In genomic region chr3:101928890-101929289, GRCh38 we compare ENCODE assay signal across 15 cellular contexts.
DNase-seq lines count a peak whose midpoint lies in the region; ATAC-seq, FAIRE-seq and TF ChIP-seq lines count a peak whose summit lies in the region.
"Had no signal": no experiment of that assay in that cellular context is flagged by ENCODE, and none has a peak within 500 bp of the region (broad histone marks: within the 10 kb centered on the region; RNA-seq: fewer than 3 reads in every experiment).

No MANE protein-coding gene starts in this region.

- dilution Hi-C loops in IMR-90 (cut with HindIII; ENCODE audit: low sequenced_read_pairs, unreplicated experiment) = no loop called here

- FAIRE-seq in GM12878 (lab: Jason Lieb, UNC) = no peak

- peak overlapping the region; percentile 31 for H3K4ac ChIP-seq in IMR-90 (ENCODE audit: low read depth, low read length)

- H3K79me2 ChIP-seq in ACC112 (ENCODE audit: control insufficient read depth, insufficient read depth, low read length, unreplicated experiment) (no peaks in the 10 kb centered on the region), GM12878 (ENCODE audit: control insufficient read depth, insufficient read depth, low read length) (no peaks in the 10 kb centered on the region)

- peak overlapping the region; percentile 39; the same call in 1 of the 2 replicates for H2BK120ac ChIP-seq in IMR-90 (ENCODE audit: low read depth, low read length)

- H3K18ac ChIP-seq in IMR-90 (ENCODE audit: low read depth, low read length) = peak overlapping the region; percentile 15; the same call in 1 of the 2 replicates

- peaks cover 14% of the 10 kb centered on the region for H3K9me1 ChIP-seq in IMR-90 (ENCODE audit: insufficient read depth, low read length)

- TF ChIP-seq EP300 in GM12878 (IDR thresholded peaks at IDR 0.05; ENCODE audit: borderline replicate concordance in 1 of 2, control insufficient read depth in 1 of 2, low read depth in 2 of 2, low read length in 2 of 2) = no peak

- CTCF ChIA-PET in IMR-90 (lab: Yijun Ruan, JAX) (interaction anchor here (0.8 kb wide), 1 partner anchor 26 kb away, joined by 4 read pairs; no protein-coding TSS in a partner anchor), GM12878 (lab: Yijun Ruan, JAX) (no interaction called here)

- RAD21 ChIA-PET in GM12878 (lab: Charles Lee; ENCODE audit: unreplicated experiment) = interaction anchor here (1.0 to 1.7 kb wide), 2 partner anchors 77 to 296 kb away, joined by 3 read pairs; no protein-coding TSS in a partner anchor

- no peak overlapping the region for H3K23ac ChIP-seq in IMR-90 (ENCODE audit: low read depth, low read length)

- no CpG with 5 or more reads among the region's 1 CpG for WGBS in IMR-90 (ENCODE audit: extremely low coverage in 2 of 2, insufficient read length in 1 of 2), 2 experiments
- WGBS in GM12878 (ENCODE audit: insufficient coverage, insufficient replicate concordance, low lambda C conversion rate, missing lambda C conversion rate) = 96% methylated on average over 1 of the region's 1 CpG

- H2AFZ ChIP-seq in ACC112 (ENCODE audit: low read length, unreplicated experiment) (peak overlapping the region; percentile 8), IMR-90 (replicated peaks; ENCODE audit: low read length, poor library complexity) (no peak overlapping the region), GM12878 (ENCODE audit: control insufficient read depth, low read depth, low read length) (no peak overlapping the region)

- H2BK5ac ChIP-seq in IMR-90 (ENCODE audit: low read depth, low read length, poor library complexity, severe bottlenecking) = peak overlapping the region; percentile 64

- POLR2A ChIA-PET in IMR-90 (lab: Charles Lee; ENCODE audit: unreplicated experiment) (no interaction called here), GM12878 (lab: Charles Lee) (no interaction called here)

- peaks cover 0 to 5% of the 10 kb centered on the region in 2 experiments; a peak in 1 of 4 replicates for H3K79me1 ChIP-seq in IMR-90 (ENCODE audit: low read depth in 1 of 2, low read length in 2 of 2)

- H3K27ac ChIP-seq in ACC112 (ENCODE audit: low read depth, low read length) (peak overlapping the region; percentile 56), IMR-90 (ENCODE audit: insufficient read depth, low read length) (peak overlapping the region; percentile 24; the same call in 1 of the 2 replicates), GM12878 (ENCODE audit: control insufficient read depth, insufficient read depth) (no peak overlapping the region)
- H3K27ac ChIP-seq: skin epidermis, tibial nerve had no signal

- TF ChIP-seq CTCF in IMR-90 (conservative IDR thresholded peaks at IDR 0.05; ENCODE audit: low read depth, low read length) (no peak), GM12878 (IDR thresholded peaks at IDR 0.05 in 2 of 3, conservative IDR thresholded peaks at IDR 0.05 in 1 of 3; ENCODE audit: control insufficient read depth in 2 of 3, extremely low read depth in 1 of 3, insufficient read depth in 1 of 3, low read depth in 3 of 3, low read length in 3 of 3) (no peak)

- DNase-seq in IMR-90 (peak; percentile 73), GM12878 (ENCODE audit: low read depth, low spot score) (no peak), islet precursor cell (peak; percentile 78), NCI-H2029 (lab: John Stamatoyannopoulos, UW) (no peak), germinal center (ENCODE audit: low spot score) (no peak)
- DNase-seq: activated CD4-positive, alpha-beta T cell treated with anti-CD3 and anti-CD28 coated beads, Interleukin-2, amount 50 U/mL, for 1 hour; DMS79 treated with DMSO at 0.1 percent for 48 hours; left cardiac atrium; NCI-H345; OCI-M1 had no signal

- H3K4me3 ChIP-seq in ACC112 (ENCODE audit: low read depth, low read length) = no peak overlapping the region; the same call in 1 of the 2 replicates
- H3K4me3 ChIP-seq in IMR-90 (ENCODE audit: insufficient read depth, low read depth, low read length) = no peak overlapping the region
- H3K4me3 ChIP-seq in GM12878 = no peak overlapping the region
- H3K4me3 ChIP-seq: skin epidermis, tibial nerve had no signal

- no TSS peak for BruUV-seq in IMR-90 (replicated peaks; lab: Mats Ljungman, UMichigan)
- BruUV-seq in GM12878 (replicated peaks; lab: Mats Ljungman, UMichigan) = no TSS peak

- peak overlapping the region; percentile 54; the same call in 2 of the 3 replicates for H2BK15ac ChIP-seq in IMR-90 (ENCODE audit: low read depth, low read length)

- H3K36me3 ChIP-seq in ACC112 (ENCODE audit: insufficient read depth, low read length) = no peaks in the 10 kb centered on the region
- no peaks in the 10 kb centered on the region for H3K36me3 ChIP-seq in IMR-90 (ENCODE audit: control insufficient read depth, insufficient read depth, low read length)
- H3K36me3 ChIP-seq in GM12878 (ENCODE audit: control insufficient read depth in 2 of 2, insufficient read depth in 2 of 2, low read length in 1 of 2) = no peaks in the 10 kb centered on the region
- H3K36me3 ChIP-seq: tibial nerve had no signal

- no peak overlapping the region for H4K5ac ChIP-seq in IMR-90 (ENCODE audit: low read depth, low read length)

- H3K27me3 ChIP-seq in ACC112 (ENCODE audit: insufficient read depth, low read length) = no peaks in the 10 kb centered on the region
- no peaks in the 10 kb centered on the region for H3K27me3 ChIP-seq in IMR-90 (ENCODE audit: control insufficient read depth, insufficient read depth, low read length)
- no peaks in the 10 kb centered on the region for H3K27me3 ChIP-seq in GM12878 (replicated peaks in 1 of 2; ENCODE audit: control insufficient read depth in 2 of 2, insufficient read depth in 2 of 2, low read length in 1 of 2)
- H3K27me3 ChIP-seq: tibial nerve had no signal

- H4K8ac ChIP-seq in IMR-90 (ENCODE audit: low read depth in 2 of 2, low read length in 2 of 2) = 0 out of 4 replicates have a peak overlapping the region, but pooled peaks have one; percentile 1 to 28

- H4K91ac ChIP-seq in IMR-90 (ENCODE audit: insufficient read depth, low read depth, low read length) = no peak overlapping the region

- intact Hi-C loops in IMR-90 (cut with micrococcal nuclease) = no loop called here
- intact Hi-C loops in GM12878 (cut with micrococcal nuclease; ENCODE audit: unreplicated experiment) = no loop called here

- H3K9ac ChIP-seq in IMR-90 (ENCODE audit: low read depth, low read length) = no peak overlapping the region
- H3K9ac ChIP-seq in GM12878 (ENCODE audit: control insufficient read depth, insufficient read depth, low read length) = no peak overlapping the region

- peak overlapping the region; percentile 52 for H2AK5ac ChIP-seq in IMR-90 (ENCODE audit: low read depth, low read length)

- TF ChIP-seq POLR2A in IMR-90 (IDR thresholded peaks at IDR 0.05; ENCODE audit: low read depth, low read length) (no peak), GM12878 (IDR thresholded peaks at IDR 0.05; ENCODE audit: low read depth, low read length) (no peak)

- peak overlapping the region; percentile 29; the same call in 1 of the 2 replicates for H3K14ac ChIP-seq in IMR-90 (replicated peaks; ENCODE audit: low read depth, low read length)

- H3K9me3 ChIP-seq in IMR-90 (ENCODE audit: control insufficient read depth, insufficient read depth, low read length) = no peaks in the 10 kb centered on the region
- H3K9me3 ChIP-seq in GM12878 (replicated peaks; ENCODE audit: control insufficient read depth, insufficient read depth, low read length) = no peaks in the 10 kb centered on the region; the same call in 2 of the 3 replicates
- H3K9me3 ChIP-seq: tibial nerve had no signal

- H3K56ac ChIP-seq in IMR-90 (ENCODE audit: extremely low read depth, insufficient read depth, low read length) = no peak overlapping the region

- no peaks in the 10 kb centered on the region for H4K20me1 ChIP-seq in IMR-90 (ENCODE audit: insufficient read depth, low read length)
- H4K20me1 ChIP-seq in GM12878 (ENCODE audit: control insufficient read depth, insufficient read depth) = no peaks in the 10 kb centered on the region

- in situ Hi-C loops in IMR-90 (cut with MboI; ENCODE audit: low sequenced_read_pairs) = no loop called here
- in situ Hi-C loops in GM12878 (cut with MboI) = no loop called here

- H3K4me2 ChIP-seq in IMR-90 (ENCODE audit: low read depth, low read length) = no peak overlapping the region
- no peak overlapping the region for H3K4me2 ChIP-seq in GM12878 (ENCODE audit: control insufficient read depth, insufficient read depth)

- H2AK9ac ChIP-seq in IMR-90 (replicated peaks; ENCODE audit: low read depth, low read length, poor library complexity) = no peak overlapping the region

- no peak for TF ChIP-seq RAD21 in IMR-90 (IDR thresholded peaks at IDR 0.05; ENCODE audit: low read length)
- TF ChIP-seq RAD21 in GM12878 (IDR thresholded peaks at IDR 0.05; ENCODE audit: insufficient read depth, low read depth, low read length) = no peak

- ATAC-seq in IMR-90 (ENCODE audit: low read depth) = peak; percentile 76
- no peak for ATAC-seq in GM12878
- no peak for ATAC-seq in HG03571 (IDR thresholded peaks at IDR 0.05; ENCODE audit: unreplicated experiment)
- ATAC-seq in GM21447 (IDR thresholded peaks at IDR 0.05; ENCODE audit: unreplicated experiment) = no peak

- SMC1A ChIA-PET in GM12878 (lab: Charles Lee; ENCODE audit: uncharacterized antibody, unreplicated experiment) = interaction anchor here (0.7 to 1.7 kb wide), 5 partner anchors 8 to 118 kb away, joined by 3 to 5 read pairs (median 3); no protein-coding TSS in a partner anchor

- H3K4me1 ChIP-seq in ACC112 (ENCODE audit: control insufficient read depth, insufficient read depth, low read length, unreplicated experiment) = peaks cover 33% of the 10 kb centered on the region
- peaks cover 15% of the 10 kb centered on the region for H3K4me1 ChIP-seq in IMR-90 (ENCODE audit: control insufficient read depth, insufficient read depth, low read length)
- no peaks in the 10 kb centered on the region; the same call in 1 of the 2 replicates for H3K4me1 ChIP-seq in GM12878 (ENCODE audit: control insufficient read depth, insufficient read depth, low read length)
- H3K4me1 ChIP-seq: tibial nerve had no signal

- H2BK20ac ChIP-seq in IMR-90 (ENCODE audit: low read depth, low read length) = no peak overlapping the region

TF ChIP-seq in IMR-90, 13 proteins besides CTCF, POLR2A, EP300 and RAD21:
- TF ChIP-seq FOS (IDR thresholded peaks at IDR 0.05; ENCODE audit: low read depth, low read length) (peak; percentile 53; the same call in 1 of the 2 replicates), MAZ (IDR thresholded peaks at IDR 0.05; ENCODE audit: borderline replicate concordance, low read depth, low read length) (no peak)

TF ChIP-seq in GM12878, 131 proteins besides CTCF, POLR2A, EP300 and RAD21 (continues in another document):
- TF ChIP-seq PKNOX1 (IDR thresholded peaks at IDR 0.05) = peak; percentile 48; the same call in 1 of the 2 replicates

Comparison
In these comparisons a context has a peak if more than half of its experiments do, and no peak if none do; other contexts are left out.
1. DNase-seq: peak in IMR-90 (single experiment) and islet precursor cell (single experiment); none in GM12878 (single experiment), NCI-H2029 (single experiment) and germinal center (single experiment).